ENCODE assay signal across 8 cellular contexts in genomic region chr14:26597136-26598080, GRCh38. TPM values are rescaled to one million over a fixed set of nuclear protein-coding genes. Genes with fewer than 3 reads are reported as not detected.
A peak's percentile ranks its signal among the peaks of the same experiment; 100 is the strongest.
DNase-seq lines count a peak whose midpoint lies in the region; TF ChIP-seq lines count a peak whose summit lies in the region.

A gene with protein sequence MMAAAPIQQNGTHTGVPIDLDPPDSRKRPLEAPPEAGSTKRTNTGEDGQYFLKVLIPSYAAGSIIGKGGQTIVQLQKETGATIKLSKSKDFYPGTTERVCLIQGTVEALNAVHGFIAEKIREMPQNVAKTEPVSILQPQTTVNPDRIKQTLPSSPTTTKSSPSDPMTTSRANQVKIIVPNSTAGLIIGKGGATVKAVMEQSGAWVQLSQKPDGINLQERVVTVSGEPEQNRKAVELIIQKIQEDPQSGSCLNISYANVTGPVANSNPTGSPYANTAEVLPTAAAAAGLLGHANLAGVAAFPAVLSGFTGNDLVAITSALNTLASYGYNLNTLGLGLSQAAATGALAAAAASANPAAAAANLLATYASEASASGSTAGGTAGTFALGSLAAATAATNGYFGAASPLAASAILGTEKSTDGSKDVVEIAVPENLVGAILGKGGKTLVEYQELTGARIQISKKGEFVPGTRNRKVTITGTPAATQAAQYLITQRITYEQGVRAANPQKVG (minus strand): TSS chr14:26598033. CDS start chr14:26597436, 597 bp downstream.

- BruUV-seq in A673 (replicated peaks; lab: Mats Ljungman, UMichigan) = no TSS peak

- POLR2A ChIA-PET in A673 (lab: Charles Lee; ENCODE audit: low non-redundant PET) (no interaction called here), RWPE1 (lab: Yijun Ruan, JAX; ENCODE audit: low non-redundant PET) (no interaction called here)

- H3K27me3 ChIP-seq in A673 (replicated peaks; ENCODE audit: insufficient read depth, low read depth, low read length, poor library complexity) (peaks cover 15% of the 10 kb centered on the region), esophagus (ENCODE audit: control insufficient read depth in 1 of 2, insufficient read depth in 2 of 2, low read length in 2 of 2) (peaks cover 0 to 4% of the 10 kb centered on the region in 2 donors)

- peak within 1 kb of the TSS; percentile 78 for H3K4me3 ChIP-seq in A673 (ENCODE audit: low read depth, low read length, poor library complexity, severe bottlenecking)
- peak within 1 kb of the TSS; percentile 64 to 72 for H3K4me3 ChIP-seq in esophagus (ENCODE audit: low read depth in 1 of 2, low read length in 2 of 2)
- H3K4me3 ChIP-seq in urinary bladder (ENCODE audit: low read depth, low read length) = peak within 1 kb of the TSS; percentile 77

- WGBS in esophagus, 2 donors = 1 to 4% methylated on average over 23 to 66 of the region's 66 CpGs
- under 1% methylated on average over 65 of the region's 66 CpGs for WGBS in urinary bladder

- intact Hi-C loops in A673 (cut with micrococcal nuclease; ENCODE audit: unreplicated experiment) = loop anchor here (5.0 kb wide), 1 partner anchor 205 kb away; no protein-coding TSS in a partner anchor

- TF ChIP-seq CTCF in A673 (conservative IDR thresholded peaks at IDR 0.05; ENCODE audit: low read depth, low read length) (no peak), RWPE1 (conservative IDR thresholded peaks at IDR 0.05; ENCODE audit: low read depth) (no peak)

- H3K27ac ChIP-seq in A673 (ENCODE audit: low read depth, low read length, poor library complexity, severe bottlenecking) = peak within 1 kb of the TSS; percentile 43
- no peak within 1 kb of the TSS for H3K27ac ChIP-seq in RWPE1
- H3K27ac ChIP-seq in esophagus (ENCODE audit: low read depth in 2 of 2, low read length in 1 of 2) = peak within 1 kb of the TSS; percentile 80 to 85
- H3K27ac ChIP-seq in urinary bladder (ENCODE audit: low read depth) = peak within 1 kb of the TSS; percentile 88

- H3K4me1 ChIP-seq in A673 (ENCODE audit: insufficient read depth, low read length, poor library complexity, severe bottlenecking) (peaks cover 21% of the 10 kb centered on the region), esophagus (ENCODE audit: control insufficient read depth in 2 of 2, insufficient read depth in 2 of 2, low read length in 1 of 2) (peaks cover 0 to 3% of the 10 kb centered on the region in 2 donors), urinary bladder (ENCODE audit: insufficient read depth) (no peaks in the 10 kb centered on the region)

- H3K36me3 ChIP-seq in A673 (ENCODE audit: insufficient read depth, low read length, poor library complexity, severe bottlenecking) = no peaks in the 10 kb centered on the region
- no peaks in the 10 kb centered on the region for H3K36me3 ChIP-seq in esophagus (ENCODE audit: control insufficient read depth in 2 of 2, insufficient read depth in 2 of 2, low read length in 1 of 2)
- H3K36me3 ChIP-seq in urinary bladder (ENCODE audit: insufficient read depth) = no peaks in the 10 kb centered on the region

- H3K9me3 ChIP-seq in A673 (ENCODE audit: low read depth, low read length, poor library complexity, severe bottlenecking) (no peaks in the 10 kb centered on the region), esophagus (ENCODE audit: control insufficient read depth in 2 of 2, insufficient read depth in 1 of 2, low read depth in 1 of 2, low read length in 1 of 2) (no peaks in the 10 kb centered on the region)

- no peak for DNase-seq in A673 (ENCODE audit: low spot score)
- peak; percentile 63 for DNase-seq in HCEC 1CT
- DNase-seq in RWPE1 (ENCODE audit: low spot score) = peak; percentile 3
- peak; percentile 74 for DNase-seq in midbrain (lab: John Stamatoyannopoulos, UW)
- DNase-seq in EL = no peak
- no peak for DNase-seq in NK-92 treated with Interleukin-12 subunit alpha and Interleukin-12 subunit beta, amount 100 ng/mL, for 24 hours (lab: John Stamatoyannopoulos, UW)

- CTCF ChIA-PET in A673 (lab: Charles Lee) (no interaction called here), RWPE1 (lab: Yijun Ruan, JAX) (no interaction called here)

RNA-seq across cellular contexts. Expression of the gene that starts here (rescaled TPM):
- total RNA-seq in A673 (2021) (13.4 and 16.0 TPM in 2 replicates), urinary bladder (31.6 TPM)
- polyA plus RNA-seq in esophagus (1 to 10 TPM in 1 of 2 donors, under 1 TPM in 1; 0.60 to 1.4 TPM), urinary bladder (6.6 TPM)

Comparison
In these comparisons a context has a peak if more than half of its experiments do, and no peak if none do; other contexts are left out.
1. DNase-seq: peak in HCEC 1CT (single experiment), RWPE1 (single experiment) and midbrain (single experiment); none in A673 (single experiment), EL (single experiment) and NK-92 treated with Interleukin-12 subunit alpha and Interleukin-12 subunit beta, amount 100 ng/mL, for 24 hours (single experiment).
2. Peak in every context shown above with its lines, with median percentiles within 50 percentile points of each other: H3K4me3 ChIP-seq.